In genomic region chr1:155872527-155872926, GRCh38 we compare ENCODE assay signal across 1 cellular context.
TF ChIP-seq lines count a peak whose summit lies in the region.

No MANE protein-coding gene starts in this region.

TF ChIP-seq in SK-N-SH, 30 proteins besides CTCF, POLR2A, EP300 and RAD21 (continued from another document):
- TF ChIP-seq IRF3 (IDR thresholded peaks at IDR 0.05; ENCODE audit: low read depth, low read length) (no peak), USF1 (IDR thresholded peaks at IDR 0.05; ENCODE audit: borderline replicate concordance, low read depth) (no peak), YY1 (IDR thresholded peaks at IDR 0.05; ENCODE audit: low read depth) (no peak)
- TF ChIP-seq, protein P1, sequence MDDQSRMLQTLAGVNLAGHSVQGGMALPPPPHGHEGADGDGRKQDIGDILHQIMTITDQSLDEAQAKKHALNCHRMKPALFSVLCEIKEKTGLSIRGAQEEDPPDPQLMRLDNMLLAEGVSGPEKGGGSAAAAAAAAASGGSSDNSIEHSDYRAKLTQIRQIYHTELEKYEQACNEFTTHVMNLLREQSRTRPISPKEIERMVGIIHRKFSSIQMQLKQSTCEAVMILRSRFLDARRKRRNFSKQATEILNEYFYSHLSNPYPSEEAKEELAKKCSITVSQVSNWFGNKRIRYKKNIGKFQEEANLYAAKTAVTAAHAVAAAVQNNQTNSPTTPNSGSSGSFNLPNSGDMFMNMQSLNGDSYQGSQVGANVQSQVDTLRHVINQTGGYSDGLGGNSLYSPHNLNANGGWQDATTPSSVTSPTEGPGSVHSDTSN (IDR thresholded peaks at IDR 0.05), result no peak
TF ChIP-seq in SK-N-SH: peak in this region for 0.
